In the genomic region with DNA sequence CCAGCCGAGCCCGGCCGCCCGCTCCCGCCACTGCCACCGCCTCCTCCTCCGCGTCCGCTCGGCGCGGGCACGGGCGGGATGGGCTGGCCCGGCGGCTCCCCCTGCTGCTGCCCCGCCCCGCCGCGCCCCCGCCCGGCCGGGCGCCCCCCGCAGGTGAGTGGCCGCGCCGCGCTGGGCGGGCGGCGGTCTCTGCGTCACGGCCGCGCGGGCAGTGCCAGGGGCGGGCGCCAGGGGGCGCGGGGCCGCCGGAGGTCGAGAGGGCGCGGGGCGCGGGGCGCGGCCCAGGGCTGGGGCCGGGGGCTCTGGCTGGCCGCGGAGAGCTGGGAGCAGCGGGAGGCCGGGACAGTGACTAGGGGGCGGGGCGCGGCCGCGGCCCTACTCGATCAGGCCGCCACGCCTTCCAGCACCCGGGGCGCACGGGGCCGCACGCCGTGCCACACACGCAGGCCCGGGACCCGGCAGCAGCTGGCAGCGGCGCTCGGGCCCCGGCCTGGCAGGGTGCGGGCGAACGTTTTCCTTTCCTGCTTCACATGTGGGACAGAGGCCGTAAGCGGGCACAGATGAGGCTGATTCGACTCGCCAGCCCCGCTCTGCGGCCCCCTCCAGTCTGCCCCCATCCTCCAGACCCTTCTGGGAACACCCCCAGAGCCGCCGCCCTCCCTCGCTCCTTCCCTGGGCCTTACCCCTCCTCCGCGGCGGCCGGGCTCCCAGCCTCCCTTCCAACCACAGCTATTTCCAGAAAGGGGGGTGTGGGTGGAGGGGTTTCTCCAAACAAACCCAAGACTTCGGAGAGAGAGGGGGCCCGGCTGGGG, we compare ENCODE assay signal across 9 cellular contexts. TPM values are rescaled to one million over a fixed set of nuclear protein-coding genes. Genes with fewer than 3 reads are reported as not detected.
DNase-seq lines count a peak whose midpoint lies in the region; ATAC-seq and TF ChIP-seq lines count a peak whose summit lies in the region.
"Had no signal": no experiment of that assay in that cellular context is flagged by ENCODE, and none has a peak within 500 bp of the region (broad histone marks: within the 10 kb centered on the region; RNA-seq: fewer than 3 reads in every experiment).

No MANE protein-coding gene starts in this region.

- peak overlapping the region; percentile 79 to 90 (median 84) for H3K9ac ChIP-seq in BLaER1 treated with 17β-estradiol and CSF1 and Interleukin-3, amounts not matched to agents 10 nM and 100 nM

- no peaks in the 10 kb centered on the region for H3K9me3 ChIP-seq in BLaER1 treated with 17β-estradiol and CSF1 and Interleukin-3, amounts not matched to agents 10 nM and 100 nM (replicated peaks in 1 of 11)
- H3K9me3 ChIP-seq in heart right ventricle, result no peaks in the 10 kb centered on the region

- H3K4me3 ChIP-seq in BLaER1 treated with 17β-estradiol and CSF1 and Interleukin-3, amounts not matched to agents 10 nM and 100 nM, result peak overlapping the region; percentile 63 to 76 (median 67)
- H3K4me3 ChIP-seq in heart right ventricle, result peak overlapping the region; percentile 24 to 92 (median 78)

- H3K4me1 ChIP-seq in BLaER1 treated with 17β-estradiol and CSF1 and Interleukin-3, amounts not matched to agents 10 nM and 100 nM, result peaks cover 39 to 76% (median 58%) of the 10 kb centered on the region in 10 experiments
- peaks cover 33 to 91% (median 75%) of the 10 kb centered on the region in 9 donors for H3K4me1 ChIP-seq in heart right ventricle

- peak; percentile 82 for ATAC-seq in GM19397 (IDR thresholded peaks at IDR 0.05; ENCODE audit: unreplicated experiment)
- ATAC-seq in heart right ventricle, result peak in 7 of 8 donors; percentile 14 to 26 (median 18)

- TF ChIP-seq CTCF in heart right ventricle (IDR thresholded peaks at IDR 0.05), result peak in 4 of 9 donors; percentile 12 to 46 (median 37)

- peak overlapping the region; percentile 68 to 86 (median 83); a peak in 21 of 22 replicates for H3K27ac ChIP-seq in BLaER1 treated with 17β-estradiol and CSF1 and Interleukin-3, amounts not matched to agents 10 nM and 100 nM
- peak overlapping the region; percentile 96 to 100 (median 100) for H3K27ac ChIP-seq in heart right ventricle

- H3K4me2 ChIP-seq in BLaER1 treated with 17β-estradiol and CSF1 and Interleukin-3, amounts not matched to agents 10 nM and 100 nM, result peak overlapping the region; percentile 82 to 99 (median 96)

- H3K36me3 ChIP-seq in BLaER1 treated with 17β-estradiol and CSF1 and Interleukin-3, amounts not matched to agents 10 nM and 100 nM, result peaks cover 6 to 13% (median 8%) of the 10 kb centered on the region in 11 experiments; a peak in 15 of 22 replicates
- H3K36me3 ChIP-seq in heart right ventricle, result peaks cover 0 to 13% (median 0%) of the 10 kb centered on the region in 9 donors

- peaks cover 0 to 36% (median 6%) of the 10 kb centered on the region in 11 experiments; a peak in 8 of 22 replicates for H4K20me1 ChIP-seq in BLaER1 treated with 17β-estradiol and CSF1 and Interleukin-3, amounts not matched to agents 10 nM and 100 nM

- DNase-seq in HT-29 (ENCODE audit: low spot score) (peak; percentile 71), SK-N-DZ (ENCODE audit: low spot score) (peak; percentile 56), heart right ventricle (peak; percentile 83 to 85), posterior vena cava (ENCODE audit: low spot score) (peak; percentile 94), ureter (ENCODE audit: low spot score) (peak; percentile 85)
- peak; percentile 25 for DNase-seq in activated naive CD8-positive, alpha-beta T cell treated with anti-CD3 and anti-CD28 coated beads, Interleukin-2, amount 50 U/mL, for 16 hours (ENCODE audit: low read depth, low spot score)

- WGBS in heart right ventricle, 2 donors, result 1% methylated on average over 49 to 94 of the region's 94 CpGs

- intact Hi-C loops in heart right ventricle (cut with DNase I) (loop anchor here in 2 of 10 donors (5.0 kb wide), 1 partner anchor 40 kb away; a partner anchor contains a TSS), posterior vena cava (cut with DNase I) (no loop called here)

- no peaks in the 10 kb centered on the region for H3K27me3 ChIP-seq in BLaER1 treated with 17β-estradiol and CSF1 and Interleukin-3, amounts not matched to agents 10 nM and 100 nM
- peaks cover 0 to 5% (median 0%) of the 10 kb centered on the region in 7 donors for H3K27me3 ChIP-seq in heart right ventricle

RNA-seq across cellular contexts. Expression of a gene that starts 2.4 kb away (rescaled TPM):
- total RNA-seq in HT-29 (2014; rRNA removed; shearing (Covaris generic)), result 57.7 and 71.9 TPM in 2 replicates
- 0.68 and 0.81 TPM in 2 replicates for polyA plus RNA-seq in SK-N-DZ (2014; cell fraction: cytosol; rRNA removed)
- polyA plus RNA-seq in SK-N-DZ (2014; cell fraction: nucleus; rRNA removed), result 0.75 and 1.2 TPM in 2 replicates
- 100 to 1,000 TPM in 3 of 10 donors, 10 to 100 TPM in 7; 60.6 to 139 (median 77.1) TPM for total RNA-seq in heart right ventricle
- 100 to 1,000 TPM in 1 of 2 donors, 10 to 100 TPM in 1; 68.1 to 364 TPM for polyA plus RNA-seq in heart right ventricle
- total RNA-seq in posterior vena cava, result 100 to 1,000 TPM; 139 to 218 TPM
- 198 TPM for total RNA-seq in ureter

RNA-seq across cellular contexts. Expression of a gene that starts 31.8 kb away (rescaled TPM):
- total RNA-seq in HT-29 (2014; rRNA removed; shearing (Covaris generic)), result 27.4 and 29.0 TPM in 2 replicates
- polyA plus RNA-seq in SK-N-DZ (2014; cell fraction: cytosol; rRNA removed), result 2.0 and 2.7 TPM in 2 replicates
- polyA plus RNA-seq in SK-N-DZ (2014; cell fraction: nucleus; rRNA removed), result 4.9 and 5.4 TPM in 2 replicates
- total RNA-seq in heart right ventricle, result 10 to 100 TPM; 40.9 to 63.0 (median 47.4) TPM
- 10 to 100 TPM; 20.5 to 63.9 TPM for polyA plus RNA-seq in heart right ventricle
- total RNA-seq in posterior vena cava, result 10 to 100 TPM; 77.6 to 90.5 TPM
- total RNA-seq in ureter, result 66.6 TPM

RNA-seq across cellular contexts. Expression of a gene that starts 41.2 kb away (rescaled TPM):
- 401 and 417 TPM in 2 replicates for total RNA-seq in HT-29 (2014; rRNA removed; shearing (Covaris generic))
- 453 and 511 TPM in 2 replicates for polyA plus RNA-seq in SK-N-DZ (2014; cell fraction: cytosol; rRNA removed)
- 216 and 276 TPM in 2 replicates for polyA plus RNA-seq in SK-N-DZ (2014; cell fraction: nucleus; rRNA removed)
- total RNA-seq in heart right ventricle, result 100 to 1,000 TPM; 364 to 477 (median 431) TPM
- polyA plus RNA-seq in heart right ventricle, result 10 to 100 TPM; 53.2 to 63.5 TPM
- 100 to 1,000 TPM; 311 to 314 TPM for total RNA-seq in posterior vena cava
- 474 TPM for total RNA-seq in ureter

RNA-seq across cellular contexts. Expression of a gene that starts 50.0 kb away (rescaled TPM):
- 394 and 417 TPM in 2 replicates for total RNA-seq in HT-29 (2014; rRNA removed; shearing (Covaris generic))
- not detected in 2 replicates for polyA plus RNA-seq in SK-N-DZ (2014; cell fraction: cytosol; rRNA removed)
- polyA plus RNA-seq in SK-N-DZ (2014; cell fraction: nucleus; rRNA removed), result not detected in 2 replicates
- total RNA-seq in heart right ventricle (10 to 100 TPM; 27.0 to 75.6 (median 37.7) TPM), posterior vena cava (100 to 1,000 TPM; 679 to 733 TPM), ureter (133 TPM)
- polyA plus RNA-seq in heart right ventricle, result 100 to 1,000 TPM in 1 of 2 donors, 10 to 100 TPM in 1; 61.5 to 182 TPM
- total RNA-seq: T-helper 1 cell treated with Interleukin-12 subunit alpha and Interleukin-12 subunit beta and Interleukin-4 antibody, amounts not matched to agents 30 ng/mL and 1 ng/mL, for 36 hours had no signal

RNA-seq across cellular contexts. Expression of a gene that starts 55.9 kb away (rescaled TPM):
- 0.15 and 0.23 TPM in 2 replicates for total RNA-seq in HT-29 (2014; rRNA removed; shearing (Covaris generic))
- not detected in 2 replicates for polyA plus RNA-seq in SK-N-DZ (2014; cell fraction: cytosol; rRNA removed)
- polyA plus RNA-seq in SK-N-DZ (2014; cell fraction: nucleus; rRNA removed), result not detected in 2 replicates
- total RNA-seq in heart right ventricle (not detected), posterior vena cava (under 1 TPM; 0.32 to 0.90 TPM), ureter (0.18 TPM)
- polyA plus RNA-seq in heart right ventricle, result under 1 TPM in 1 of 2 donors, not detected in 1; 0.03 TPM
- total RNA-seq: T-helper 1 cell treated with Interleukin-12 subunit alpha and Interleukin-12 subunit beta and Interleukin-4 antibody, amounts not matched to agents 30 ng/mL and 1 ng/mL, for 36 hours had no signal

Comparison
In these comparisons a context has a peak if more than half of its experiments do, and no peak if none do; other contexts are left out.
1. Peak in every context shown above with its lines: DNase-seq, ATAC-seq, H3K4me3 ChIP-seq and H3K27ac ChIP-seq.
2. DNase-seq: peak in every context shown above with its lines; median percentile 94 in posterior vena cava; 85 in ureter; 84 in heart right ventricle; 71 in HT-29; 56 in SK-N-DZ; 25 in activated naive CD8-positive, alpha-beta T cell treated with anti-CD3 and anti-CD28 coated beads, Interleukin-2, amount 50 U/mL, for 16 hours.